8 cellular contexts compared by ENCODE assay signal in the genomic region with DNA sequence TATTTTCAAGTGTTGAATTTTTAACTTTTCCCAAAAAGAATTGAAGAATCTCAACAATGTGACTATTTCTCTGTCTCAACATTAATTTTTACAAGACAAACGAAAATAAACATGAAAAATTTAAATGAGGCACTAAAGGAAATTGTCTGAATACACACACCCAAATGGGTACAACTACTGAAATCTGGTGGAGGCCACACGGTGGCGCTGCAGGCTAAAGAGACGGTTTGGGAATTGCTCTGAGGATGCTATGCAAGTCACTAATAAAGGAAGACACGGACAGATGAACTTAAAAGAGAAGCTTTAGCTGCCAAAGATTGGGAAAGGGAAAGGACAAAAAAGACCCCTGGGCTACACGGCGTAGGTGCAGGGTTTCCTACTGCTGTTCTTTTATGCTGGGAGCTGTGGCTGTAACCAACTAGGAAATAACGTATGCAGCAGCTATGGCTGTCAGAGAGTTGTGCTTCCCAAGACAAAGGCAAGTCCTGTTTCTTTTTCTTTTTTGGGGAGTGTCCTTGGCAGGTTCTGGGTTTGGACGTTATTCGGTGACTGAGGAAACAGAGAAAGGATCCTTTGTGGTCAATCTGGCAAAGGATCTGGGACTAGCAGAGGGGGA. TPM values are rescaled to one million over a fixed set of nuclear protein-coding genes. Genes with fewer than 3 reads are reported as not detected.
DNase-seq lines count a peak whose midpoint lies in the region; ATAC-seq, FAIRE-seq and TF ChIP-seq lines count a peak whose summit lies in the region.

A gene (plus strand): TSS at position 244 of the 616 bp plus-strand sequence. CDS start 200 bp downstream, at position 444.

- no peak for ATAC-seq in activated naive CD8-positive, alpha-beta T cell treated with anti-CD3 and anti-CD28 coated beads, Interleukin-2, amount 10 ng/mL, durations not matched to agents 7 days and 5 days (ENCODE audit: low read depth)
- no peak for ATAC-seq in GM21515 (IDR thresholded peaks at IDR 0.05; ENCODE audit: unreplicated experiment)

- H3K4me3 Mint-ChIP-seq in activated naive CD8-positive, alpha-beta T cell treated with anti-CD3 and anti-CD28 coated beads, Interleukin-2, amount 10 ng/mL, durations not matched to agents 7 days and 5 days = no peak within 1 kb of the TSS
- no peak within 1 kb of the TSS for H3K4me3 Mint-ChIP-seq in activated naive CD8-positive, alpha-beta T cell treated with anti-CD3 and anti-CD28 coated beads for 36 hours
- H3K4me3 Mint-ChIP-seq in nephron progenitor cell = peak within 1 kb of the TSS; percentile 81

- POLR2A ChIA-PET in activated naive CD8-positive, alpha-beta T cell treated with anti-CD3 and anti-CD28 coated beads, Interleukin-2, amount 10 ng/mL, durations not matched to agents 7 days and 5 days (lab: Charles Lee) = no interaction called here

- 8 to 13% methylated on average over 10 of the region's 10 CpGs for WGBS in lower leg skin, 2 donors

- H3K36me3 Mint-ChIP-seq in activated naive CD8-positive, alpha-beta T cell treated with anti-CD3 and anti-CD28 coated beads, Interleukin-2, amount 10 ng/mL, durations not matched to agents 7 days and 5 days = peaks cover 1% of the 10 kb centered on the region
- H3K36me3 Mint-ChIP-seq in activated naive CD8-positive, alpha-beta T cell treated with anti-CD3 and anti-CD28 coated beads for 36 hours = peaks cover 20% of the 10 kb centered on the region
- H3K36me3 Mint-ChIP-seq in nephron progenitor cell (ENCODE audit: low read depth) = peaks cover 79% of the 10 kb centered on the region

- no peaks in the 10 kb centered on the region for H3K4me1 Mint-ChIP-seq in activated naive CD8-positive, alpha-beta T cell treated with anti-CD3 and anti-CD28 coated beads, Interleukin-2, amount 10 ng/mL, durations not matched to agents 7 days and 5 days
- no peaks in the 10 kb centered on the region for H3K4me1 Mint-ChIP-seq in activated naive CD8-positive, alpha-beta T cell treated with anti-CD3 and anti-CD28 coated beads for 36 hours
- no peaks in the 10 kb centered on the region for H3K4me1 Mint-ChIP-seq in nephron progenitor cell

- no peaks in the 10 kb centered on the region for H3K27me3 ChIP-seq in bronchial epithelial cell (ENCODE audit: control insufficient read depth, insufficient read depth, low read length)

- H3K27ac Mint-ChIP-seq in activated naive CD8-positive, alpha-beta T cell treated with anti-CD3 and anti-CD28 coated beads, Interleukin-2, amount 10 ng/mL, durations not matched to agents 7 days and 5 days = no peak within 1 kb of the TSS
- H3K27ac Mint-ChIP-seq in activated naive CD8-positive, alpha-beta T cell treated with anti-CD3 and anti-CD28 coated beads for 36 hours = no peak within 1 kb of the TSS
- no peak within 1 kb of the TSS for H3K27ac Mint-ChIP-seq in nephron progenitor cell

- intact Hi-C loops in lower leg skin (cut with DNase I; ENCODE audit: low total_unique reads) = no loop called here

- H3K36me3 ChIP-seq in bronchial epithelial cell (ENCODE audit: control insufficient read depth, insufficient read depth, low read length) = no peaks in the 10 kb centered on the region

- TF ChIP-seq CTCF in bronchial epithelial cell (IDR thresholded peaks at IDR 0.05; ENCODE audit: insufficient read depth, low read length, severe bottlenecking) = peak; percentile 31
- TF ChIP-seq CTCF in nephron progenitor cell (IDR thresholded peaks at IDR 0.05) = peak; percentile 49
- TF ChIP-seq CTCF in lower leg skin (IDR thresholded peaks at IDR 0.05) = no peak

- DNase-seq in activated naive CD8-positive, alpha-beta T cell treated with anti-CD3 and anti-CD28 coated beads, Interleukin-2, amount 10 ng/mL, durations not matched to agents 7 days and 5 days = peak; percentile 41
- DNase-seq in activated naive CD8-positive, alpha-beta T cell treated with anti-CD3 and anti-CD28 coated beads for 36 hours = no peak
- DNase-seq in NCI-H146 (lab: John Stamatoyannopoulos, UW) (peak; percentile 46), bronchial epithelial cell (ENCODE audit: low read depth) (peak; percentile 12), nephron progenitor cell (peak; percentile 68), GOT3 (lab: John Stamatoyannopoulos, UW) (no peak), lower leg skin (ENCODE audit: low spot score in 2 of 2) (no peak)

- H3K4me3 ChIP-seq in bronchial epithelial cell (ENCODE audit: low read depth, low read length) (no peak within 1 kb of the TSS), lower leg skin (ENCODE audit: low read depth, poor library complexity, severe bottlenecking) (no peak within 1 kb of the TSS)

- TF ChIP-seq POLR2A in lower leg skin (IDR thresholded peaks at IDR 0.05) = no peak

- H3K9me3 Mint-ChIP-seq in activated naive CD8-positive, alpha-beta T cell treated with anti-CD3 and anti-CD28 coated beads, Interleukin-2, amount 10 ng/mL, durations not matched to agents 7 days and 5 days = peaks cover 26% of the 10 kb centered on the region
- peaks cover 37% of the 10 kb centered on the region for H3K9me3 Mint-ChIP-seq in activated naive CD8-positive, alpha-beta T cell treated with anti-CD3 and anti-CD28 coated beads for 36 hours
- peaks cover 86% of the 10 kb centered on the region for H3K9me3 Mint-ChIP-seq in nephron progenitor cell

- peaks cover 8% of the 10 kb centered on the region for H3K27me3 Mint-ChIP-seq in activated naive CD8-positive, alpha-beta T cell treated with anti-CD3 and anti-CD28 coated beads, Interleukin-2, amount 10 ng/mL, durations not matched to agents 7 days and 5 days
- peaks cover 70% of the 10 kb centered on the region for H3K27me3 Mint-ChIP-seq in activated naive CD8-positive, alpha-beta T cell treated with anti-CD3 and anti-CD28 coated beads for 36 hours
- H3K27me3 Mint-ChIP-seq in nephron progenitor cell (ENCODE audit: low read depth, poor library complexity) = no peaks in the 10 kb centered on the region

- FAIRE-seq in bronchial epithelial cell (lab: Jason Lieb, UNC) = no peak

RNA-seq across cellular contexts. Expression of the gene that starts here (rescaled TPM):
- not detected for total RNA-seq in activated naive CD8-positive, alpha-beta T cell treated with anti-CD3 and anti-CD28 coated beads, Interleukin-2, amount 10 ng/mL, durations not matched to agents 7 days and 5 days
- not detected for total RNA-seq in activated naive CD8-positive, alpha-beta T cell treated with anti-CD3 and anti-CD28 coated beads for 36 hours
- 0.13 and 0.26 TPM in 2 replicates for total RNA-seq in bronchial epithelial cell
- 1 to 10 TPM in 2 of 4 donors, under 1 TPM in 2; 0.19 to 1.5 (median 0.76) TPM for total RNA-seq in lower leg skin

Comparison
In these comparisons a context has a peak if more than half of its experiments do, and no peak if none do; other contexts are left out.
1. Peak in DNase-seq in activated naive CD8-positive, alpha-beta T cell treated with anti-CD3 and anti-CD28 coated beads, Interleukin-2, amount 10 ng/mL, durations not matched to agents 7 days and 5 days; RNA of the gene not detected or under 1 TPM.
2. Peak in DNase-seq in bronchial epithelial cell; RNA of the gene not detected or under 1 TPM.
3. DNase-seq: peak in NCI-H146 (single experiment) and nephron progenitor cell (single experiment); none in activated naive CD8-positive, alpha-beta T cell treated with anti-CD3 and anti-CD28 coated beads for 36 hours (single experiment), GOT3 (single experiment) and lower leg skin (0 of 2).
4. CTCF ChIP-seq: peak in bronchial epithelial cell (single experiment) and nephron progenitor cell (single experiment); none in lower leg skin (0 of 3).